ENCODE assay signal across 8 cellular contexts in the genomic region with DNA sequence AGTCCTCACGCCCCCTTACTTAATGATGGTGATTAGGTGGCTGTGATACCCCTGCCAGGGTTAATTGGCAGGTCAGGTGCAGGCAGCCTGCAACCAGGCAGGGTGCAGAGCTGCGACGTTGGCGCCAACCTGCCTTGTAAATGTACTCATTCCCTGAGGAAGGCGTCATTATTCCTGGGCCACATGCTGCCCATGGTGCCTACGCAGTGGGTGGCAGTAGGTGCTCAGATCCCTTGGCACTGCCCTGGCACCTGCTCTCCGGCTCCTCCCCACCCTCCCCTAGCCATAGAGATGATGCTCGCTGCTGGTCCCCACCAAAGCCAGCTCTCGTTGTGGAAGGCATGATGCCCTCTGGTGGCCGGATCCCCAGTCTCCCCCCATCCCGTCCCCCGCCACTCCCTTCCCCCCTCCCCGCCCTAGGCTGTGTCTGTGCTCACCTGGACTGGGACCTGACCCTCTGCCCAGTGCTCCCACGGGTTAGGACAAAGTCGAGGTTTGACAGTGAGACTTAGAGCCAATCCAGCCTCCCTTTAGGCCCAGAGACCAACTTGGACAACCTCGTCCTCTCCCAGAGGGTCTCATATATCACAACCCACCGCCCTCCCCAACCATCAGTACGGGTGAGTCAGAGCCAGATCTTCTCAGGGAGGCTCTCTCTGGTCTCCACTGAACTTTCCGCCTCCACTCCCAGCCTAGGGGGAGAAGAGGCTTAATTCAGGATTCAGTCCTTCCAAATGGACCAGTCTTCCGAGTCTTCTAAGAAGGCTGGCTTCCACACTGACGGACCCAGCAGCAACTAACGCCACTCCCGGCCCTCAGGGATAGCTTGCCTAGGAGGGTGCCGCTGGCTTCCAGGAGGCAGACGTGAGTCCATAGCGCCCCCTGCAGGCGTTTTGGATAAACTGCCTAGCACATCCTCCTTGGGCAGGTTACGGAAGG. TPM values are rescaled to one million over a fixed set of nuclear protein-coding genes. Genes with fewer than 3 reads are reported as not detected.
DNase-seq lines count a peak whose midpoint lies in the region; ATAC-seq and TF ChIP-seq lines count a peak whose summit lies in the region.

No MANE protein-coding gene starts in this region.

- no peaks in the 10 kb centered on the region for H3K9me3 Mint-ChIP-seq in activated CD4-positive, alpha-beta memory T cell treated with anti-CD3 and anti-CD28 coated beads for 36 hours

- TF ChIP-seq CTCF in right lobe of liver (IDR thresholded peaks at IDR 0.05) = peak; percentile 86 to 91 (median 86)

- POLR2A ChIA-PET in activated CD4-positive, alpha-beta memory T cell treated with anti-CD3 and anti-CD28 coated beads for 36 hours (lab: Charles Lee) = interaction anchor here (1.8 kb wide), 1 partner anchor 76 kb away, joined by 7 read pairs; no protein-coding TSS in a partner anchor

- no peak overlapping the region for H3K27ac Mint-ChIP-seq in activated CD4-positive, alpha-beta memory T cell treated with anti-CD3 and anti-CD28 coated beads for 36 hours

- DNase-seq in DMS53 (lab: John Stamatoyannopoulos, UW) = peak; percentile 93
- peak; percentile 95 for DNase-seq in HT-29 (ENCODE audit: low spot score)
- peak; percentile 82 for DNase-seq in NCI-H82 treated with DMSO at 0.1 percent for 48 hours (lab: John Stamatoyannopoulos, UW; ENCODE audit: unreplicated experiment)
- peak; percentile 92 for DNase-seq in activated CD4-positive, alpha-beta memory T cell treated with anti-CD3 and anti-CD28 coated beads for 36 hours
- DNase-seq in right lobe of liver = peak; percentile 89 to 91 (median 90)
- peak; percentile 82 to 90 for DNase-seq in stimulated activated CD4-positive, alpha-beta T cell treated with anti-CD3 and anti-CD28 coated beads, Interleukin-4, amount 100 ng/mL, for 48 hours (ENCODE audit: low read depth in 2 of 2)

- peaks cover 0 to 19% of the 10 kb centered on the region in 2 donors for H3K36me3 ChIP-seq in duodenal mucosa (ENCODE audit: control insufficient read depth in 1 of 2, insufficient read depth in 2 of 2, low read length in 2 of 2)
- H3K36me3 ChIP-seq in right lobe of liver = peaks cover 0 to 10% (median 5%) of the 10 kb centered on the region in 4 donors

- H3K9me3 ChIP-seq in duodenal mucosa (ENCODE audit: control insufficient read depth in 1 of 2, low read length in 2 of 2) (no peaks in the 10 kb centered on the region), right lobe of liver (no peaks in the 10 kb centered on the region)

- WGBS in right lobe of liver (ENCODE audit: insufficient coverage, low coverage, low lambda C conversion rate, missing lambda C conversion rate) = 2% methylated on average over 21 of the region's 28 CpGs

- H3K9ac ChIP-seq in duodenal mucosa (ENCODE audit: low read depth in 1 of 2, low read length in 2 of 2) = no peak overlapping the region

- H3K27me3 ChIP-seq in duodenal mucosa (ENCODE audit: control insufficient read depth in 1 of 2, insufficient read depth in 2 of 2, low read length in 2 of 2) (no peaks in the 10 kb centered on the region), right lobe of liver (no peaks in the 10 kb centered on the region)

- peak overlapping the region; percentile 14 to 46 for H3K4me3 ChIP-seq in duodenal mucosa (ENCODE audit: low read depth in 1 of 2, low read length in 2 of 2)
- peak overlapping the region in 1 of 3 donors; percentile 10 for H3K4me3 ChIP-seq in right lobe of liver

- H3K27me3 Mint-ChIP-seq in activated CD4-positive, alpha-beta memory T cell treated with anti-CD3 and anti-CD28 coated beads for 36 hours = no peaks in the 10 kb centered on the region

- H3K4me3 Mint-ChIP-seq in activated CD4-positive, alpha-beta memory T cell treated with anti-CD3 and anti-CD28 coated beads for 36 hours = peak overlapping the region; percentile 49

- H3K27ac ChIP-seq in duodenal mucosa (ENCODE audit: low read depth, low read length) (no peak overlapping the region), right lobe of liver (peak overlapping the region in 1 of 3 donors; percentile 36)

- H3K36me3 Mint-ChIP-seq in activated CD4-positive, alpha-beta memory T cell treated with anti-CD3 and anti-CD28 coated beads for 36 hours = peaks cover 17% of the 10 kb centered on the region

- intact Hi-C loops in activated CD4-positive, alpha-beta memory T cell treated with anti-CD3 and anti-CD28 coated beads for 36 hours (cut with micrococcal nuclease) = loop anchor here (1.0 to 2.0 kb wide), 2 partner anchors 39 to 76 kb away; no protein-coding TSS in a partner anchor
- intact Hi-C loops in right lobe of liver (cut with DNase I) = loop anchor here (5.0 kb wide), 1 partner anchor 75 kb away; no protein-coding TSS in a partner anchor

- CTCF ChIA-PET in activated CD4-positive, alpha-beta memory T cell treated with anti-CD3 and anti-CD28 coated beads for 36 hours (lab: Charles Lee) = interaction anchor here (0.6 to 9.7 kb wide), 30 partner anchors 8 to 522 kb away, joined by 3 to 274 read pairs (median 5); a partner anchor contains a TSS

- H3K4me1 ChIP-seq in duodenal mucosa (ENCODE audit: control insufficient read depth in 1 of 2, insufficient read depth in 2 of 2, low read length in 2 of 2) = peaks cover 12 to 15% of the 10 kb centered on the region in 2 donors
- peaks cover 0 to 6% (median 2%) of the 10 kb centered on the region in 4 donors for H3K4me1 ChIP-seq in right lobe of liver

- no peak for TF ChIP-seq POLR2A in right lobe of liver (IDR thresholded peaks at IDR 0.05)

- ATAC-seq in right lobe of liver = peak; percentile 86 to 90 (median 88)
- ATAC-seq in HG03439 (IDR thresholded peaks at IDR 0.05; ENCODE audit: unreplicated experiment) = no peak

- peaks cover 19% of the 10 kb centered on the region for H3K4me1 Mint-ChIP-seq in activated CD4-positive, alpha-beta memory T cell treated with anti-CD3 and anti-CD28 coated beads for 36 hours (ENCODE audit: low read depth)

RNA-seq across cellular contexts. Expression of a gene that starts 5.7 kb away (rescaled TPM):
- total RNA-seq in HT-29 (2014; rRNA removed; shearing (Covaris generic)) = 107 and 128 TPM in 2 replicates
- 100 to 1,000 TPM; 138 to 146 TPM for total RNA-seq in activated CD4-positive, alpha-beta memory T cell treated with anti-CD3 and anti-CD28 coated beads for 36 hours
- 100 to 1,000 TPM in 3 of 6 experiments, 10 to 100 TPM in 3; 85.5 to 145 (median 99.9) TPM for total RNA-seq in right lobe of liver

RNA-seq across cellular contexts. Expression of a gene that starts 6.2 kb away (rescaled TPM):
- not detected in 2 replicates for total RNA-seq in HT-29 (2014; rRNA removed; shearing (Covaris generic))
- 1 to 10 TPM; 6.3 to 7.1 TPM for total RNA-seq in activated CD4-positive, alpha-beta memory T cell treated with anti-CD3 and anti-CD28 coated beads for 36 hours
- total RNA-seq in right lobe of liver = under 1 TPM in 2 of 6 experiments, not detected in 4; 0.09 to 0.15 TPM

RNA-seq across cellular contexts. Expression of a gene that starts 27.1 kb away (rescaled TPM):
- total RNA-seq in HT-29 (2014; rRNA removed; shearing (Covaris generic)) = 86.2 and 100 TPM in 2 replicates
- total RNA-seq in activated CD4-positive, alpha-beta memory T cell treated with anti-CD3 and anti-CD28 coated beads for 36 hours = 10 to 100 TPM; 34.1 to 37.7 TPM
- total RNA-seq in right lobe of liver = 100 to 1,000 TPM in 1 of 6 experiments, 10 to 100 TPM in 5; 50.4 to 106 (median 60.4) TPM

RNA-seq across cellular contexts. Expression of a gene that starts 31.8 kb away (rescaled TPM):
- total RNA-seq in HT-29 (2014; rRNA removed; shearing (Covaris generic)) = 38.8 and 47.5 TPM in 2 replicates
- total RNA-seq in activated CD4-positive, alpha-beta memory T cell treated with anti-CD3 and anti-CD28 coated beads for 36 hours = 10 to 100 TPM; 60.1 TPM
- 10 to 100 TPM; 16.2 to 28.1 (median 24.4) TPM for total RNA-seq in right lobe of liver

RNA-seq across cellular contexts. Expression of a gene that starts 39.8 kb away (rescaled TPM):
- total RNA-seq in HT-29 (2014; rRNA removed; shearing (Covaris generic)) = 49.8 and 62.7 TPM in 2 replicates
- under 1 TPM in 1 of 2 experiments, not detected in 1; 0.24 TPM for total RNA-seq in activated CD4-positive, alpha-beta memory T cell treated with anti-CD3 and anti-CD28 coated beads for 36 hours
- 100 to 1,000 TPM in 5 of 6 experiments, 10 to 100 TPM in 1; 87.5 to 419 (median 196) TPM for total RNA-seq in right lobe of liver
